In genomic region chr16:66469932-66470546, GRCh38 we compare ENCODE assay signal across 29 cellular contexts. TPM values are rescaled to one million over a fixed set of nuclear protein-coding genes. Genes with fewer than 3 reads are reported as not detected.
"Had no signal": no experiment of that assay in that cellular context is flagged by ENCODE, and none has a peak within 500 bp of the region (broad histone marks: within the 10 kb centered on the region; RNA-seq: fewer than 3 reads in every experiment).

No MANE protein-coding gene starts in this region.

- H3K36me3 Mint-ChIP-seq: activated naive CD4-positive, alpha-beta T cell treated with anti-CD3 and anti-CD28 coated beads, Interleukin-2, amount 50 U/mL, for 24 hours had no signal

- H3K27ac Mint-ChIP-seq: activated CD4-positive, alpha-beta memory T cell treated with anti-CD3 and anti-CD28 coated beads, Interleukin-2, amount 10 ng/mL, durations not matched to agents 7 days and 5 days; activated naive CD4-positive, alpha-beta T cell treated with anti-CD3 and anti-CD28 coated beads, Interleukin-2, amount 50 U/mL, for 24 hours; activated T-cell treated with anti-CD3 and anti-CD28 coated beads, Interleukin-2, amount 50 U/mL, for 24 hours; activated T-helper 2 cell treated with anti-CD3 and anti-CD28 coated beads, Interferon-gamma antibody, Interleukin-2, Interleukin-4, amounts not matched to agents 10 μg/mL and 5 μg/mL and 100 μg/mL, durations not matched to agents 14 hours and 24 hours and 36 hours; T-helper 17 cell had no signal

- H3K9me3 Mint-ChIP-seq: activated CD4-positive, alpha-beta memory T cell treated with anti-CD3 and anti-CD28 coated beads, Interleukin-2, amount 10 ng/mL, durations not matched to agents 7 days and 5 days; activated T-cell treated with anti-CD3 and anti-CD28 coated beads, Interleukin-2, amount 50 U/mL, for 24 hours had no signal

- H3K4me3 ChIP-seq: ascending aorta, cardiac muscle cell had no signal

- H3K27me3 ChIP-seq: ascending aorta had no signal

- H3K36me3 ChIP-seq: ascending aorta, cardiac muscle cell had no signal

- DNase-seq: activated CD4-positive, alpha-beta memory T cell treated with anti-CD3 and anti-CD28 coated beads, Interleukin-2, amount 10 ng/mL, durations not matched to agents 7 days and 5 days; activated CD4-positive, alpha-beta T cell treated with anti-CD3 and anti-CD28 coated beads for 1 hour; activated CD4-positive, alpha-beta T cell treated with anti-CD3 and anti-CD28 coated beads for 48 hours; activated CD4-positive, CD25-positive, alpha-beta regulatory T cell; activated gamma-delta T cell; activated naive CD4-positive, alpha-beta T cell treated with Interleukin-2 at 50 U/mL for 16 hours; amniotic stem cell; NCI-H1105; NCI-H1417 treated with DMSO at 0.1 percent for 48 hours; NCI-H1694; NCI-H1930; NCI-H2081 treated with DMSO at 0.1 percent for 48 hours; NCI-H226; NCI-H446 treated with DMSO at 0.1 percent for 48 hours; NCI-H524 treated with DMSO at 0.1 percent for 48 hours; SIG-M5; SW 1271; T-helper 17 cell had no signal

- H3K4me1 ChIP-seq: ascending aorta had no signal

- H3K4me3 Mint-ChIP-seq: activated CD4-positive, alpha-beta memory T cell treated with anti-CD3 and anti-CD28 coated beads, Interleukin-2, amount 10 ng/mL, durations not matched to agents 7 days and 5 days; activated naive CD4-positive, alpha-beta T cell treated with anti-CD3 and anti-CD28 coated beads, Interleukin-2, amount 50 U/mL, for 24 hours; activated T-cell treated with anti-CD3 and anti-CD28 coated beads, Interleukin-2, amount 50 U/mL, for 24 hours; central memory CD8-positive, alpha-beta T cell; T-helper 17 cell had no signal

- H3K27ac ChIP-seq: ascending aorta, cardiac muscle cell, RWPE1, VCaP had no signal

- ATAC-seq: Right ventricle myocardium inferior, T-helper 17 cell had no signal

RNA-seq across cellular contexts. Expression of gene BEAN1, which starts 42.9 kb away (rescaled TPM):
- total RNA-seq: activated CD4-positive, alpha-beta memory T cell treated with anti-CD3 and anti-CD28 coated beads, Interleukin-2, amount 10 ng/mL, durations not matched to agents 7 days and 5 days; activated CD8-positive, alpha-beta memory T cell treated with anti-CD3 and anti-CD28 coated beads for 36 hours; activated T-helper 2 cell treated with anti-CD3 and anti-CD28 coated beads, Interferon-gamma antibody, Interleukin-2, Interleukin-4, amounts not matched to agents 10 μg/mL and 5 μg/mL and 100 μg/mL, durations not matched to agents 14 hours and 24 hours and 36 hours; ascending aorta; M059J; T-helper 17 cell had no signal
